In genomic region chr11:64719406-64719805, GRCh38 we compare ENCODE assay signal across 20 cellular contexts. TPM values are rescaled to one million over a fixed set of nuclear protein-coding genes. Genes with fewer than 3 reads are reported as not detected.
DNase-seq lines count a peak whose midpoint lies in the region; ATAC-seq and TF ChIP-seq lines count a peak whose summit lies in the region.
"Had no signal": no experiment of that assay in that cellular context is flagged by ENCODE, and none has a peak within 500 bp of the region (broad histone marks: within the 10 kb centered on the region; RNA-seq: fewer than 3 reads in every experiment).

No MANE protein-coding gene starts in this region.

- H3K36me3 Mint-ChIP-seq in brain, result no peaks in the 10 kb centered on the region
- H3K36me3 Mint-ChIP-seq: CD8-positive, alpha-beta T cell had no signal

- H3K27me3 Mint-ChIP-seq in brain, result peaks cover 12% of the 10 kb centered on the region

- no peak overlapping the region for H3K27ac ChIP-seq in spleen
- H3K27ac ChIP-seq: A549; BLaER1 treated with 17β-estradiol and CSF1 and Interleukin-3, amounts not matched to agents 10 nM and 100 nM; GM23248 had no signal

- no peak for ATAC-seq in SK-N-SH treated with all-trans-retinoic acid at 6 μM for 48 hours
- ATAC-seq in GM18519 (IDR thresholded peaks at IDR 0.05; ENCODE audit: low FRiP score, unreplicated experiment), result no peak
- ATAC-seq: A549; CD8-positive, alpha-beta T cell; K562 had no signal

- H3K4me3 ChIP-seq in spleen, result no peak overlapping the region
- H3K4me3 ChIP-seq in BE2C (ENCODE audit: low read depth, low read length), result no peak overlapping the region
- H3K4me3 ChIP-seq: A549; BLaER1 treated with 17β-estradiol and CSF1 and Interleukin-3, amounts not matched to agents 10 nM and 100 nM; GM23248; K562 had no signal

- H3K27me3 ChIP-seq in spleen (replicated peaks in 1 of 7) (peaks cover 0 to 88% (median 55%) of the 10 kb centered on the region in 7 donors), BE2C (no peaks in the 10 kb centered on the region)

- H3K27ac Mint-ChIP-seq in brain, result peak overlapping the region in 2 of 5 experiments; percentile 72 to 99
- H3K27ac Mint-ChIP-seq: CD8-positive, alpha-beta T cell had no signal

- peak overlapping the region in 3 of 5 experiments; percentile 30 to 97 (median 94) for H3K4me3 Mint-ChIP-seq in brain
- H3K4me3 Mint-ChIP-seq: CD8-positive, alpha-beta T cell had no signal

- no peaks in the 10 kb centered on the region for H3K36me3 ChIP-seq in spleen
- H3K36me3 ChIP-seq in BE2C, result no peaks in the 10 kb centered on the region
- H3K36me3 ChIP-seq: BLaER1 treated with 17β-estradiol and CSF1 and Interleukin-3, amounts not matched to agents 10 nM and 100 nM had no signal

- peaks cover 0 to 2% (median 0%) of the 10 kb centered on the region in 5 experiments for H3K9me3 Mint-ChIP-seq in brain
- H3K9me3 Mint-ChIP-seq: CD8-positive, alpha-beta T cell had no signal

- intact Hi-C loops in spleen (cut with DNase I; ENCODE audit: low total_unique reads), result no loop called here

- TF ChIP-seq CTCF in brain (conservative IDR thresholded peaks at IDR 0.05) (no peak), spleen (IDR thresholded peaks at IDR 0.05 in 8 of 11, conservative IDR thresholded peaks at IDR 0.05 in 3 of 11) (no peak), BE2C (IDR thresholded peaks at IDR 0.05; ENCODE audit: low read depth, low read length) (no peak)

- no peak for TF ChIP-seq POLR2A in spleen (IDR thresholded peaks at IDR 0.05)

- H3K4me1 Mint-ChIP-seq in brain, result peaks cover 90% of the 10 kb centered on the region

- 88 to 92% (median 89%) methylated on average over 10 of the region's 10 CpGs for WGBS in spleen, 5 donors

- peak; percentile 46 for DNase-seq in islet precursor cell
- peak; percentile 64 for DNase-seq in spleen
- no peak for DNase-seq in BE2C
- DNase-seq: Calu3; CD8-positive, alpha-beta T cell; DMS 273 treated with DMSO at 0.1 percent for 48 hours; DMS53; DND-41; EL; GM23248; HCEC 1CT; IMR-90 had no signal

- H3K9me3 ChIP-seq in spleen, result no peaks in the 10 kb centered on the region
- H3K9me3 ChIP-seq in BE2C, result no peaks in the 10 kb centered on the region
- H3K9me3 ChIP-seq: A549; BLaER1 treated with 17β-estradiol and CSF1 and Interleukin-3, amounts not matched to agents 10 nM and 100 nM had no signal

- H3K4me1 ChIP-seq in spleen, result peaks cover 6 to 23% (median 15%) of the 10 kb centered on the region in 6 donors
- no peaks in the 10 kb centered on the region for H3K4me1 ChIP-seq in BE2C

TF ChIP-seq in SK-N-SH treated with all-trans-retinoic acid at 6 μM for 48 hours, 23 proteins besides CTCF, POLR2A, EP300 and RAD21 (continues in another document):
- no peak for TF ChIP-seq TSHZ2 (CRISPR knock-in tag; IDR thresholded peaks at IDR 0.05)
- TF ChIP-seq ZNF565 (CRISPR knock-in tag; conservative IDR thresholded peaks at IDR 0.05; ENCODE audit: low read depth), result no peak
- TF ChIP-seq CSDC2 (CRISPR knock-in tag; IDR thresholded peaks at IDR 0.05), result no peak
- no peak for TF ChIP-seq BACH2 (CRISPR knock-in tag; IDR thresholded peaks at IDR 0.05; ENCODE audit: borderline replicate concordance)
- no peak for TF ChIP-seq ZC3H10 (CRISPR knock-in tag; IDR thresholded peaks at IDR 0.05)
- TF ChIP-seq RARB (CRISPR knock-in tag; IDR thresholded peaks at IDR 0.05), result no peak
- TF ChIP-seq ZFP30 (CRISPR knock-in tag; IDR thresholded peaks at IDR 0.05), result no peak
- TF ChIP-seq ZFP3 (CRISPR knock-in tag; IDR thresholded peaks at IDR 0.05), result no peak
- no peak for TF ChIP-seq TCF4 (CRISPR knock-in tag; IDR thresholded peaks at IDR 0.05; ENCODE audit: borderline replicate concordance)
- TF ChIP-seq GLIS3 (CRISPR knock-in tag; IDR thresholded peaks at IDR 0.05), result no peak
- TF ChIP-seq PPARA (CRISPR knock-in tag; IDR thresholded peaks at IDR 0.05; ENCODE audit: borderline replicate concordance), result no peak
- no peak for TF ChIP-seq PATZ1 (CRISPR knock-in tag; IDR thresholded peaks at IDR 0.05; ENCODE audit: borderline replicate concordance)
- no peak for TF ChIP-seq ZNF8 (CRISPR knock-in tag; IDR thresholded peaks at IDR 0.05)
- TF ChIP-seq CREB5 (CRISPR knock-in tag; IDR thresholded peaks at IDR 0.05; ENCODE audit: low read depth), result no peak
- no peak for TF ChIP-seq SNAI2 (CRISPR knock-in tag; IDR thresholded peaks at IDR 0.05)
- TF ChIP-seq CSRNP3 (CRISPR knock-in tag; IDR thresholded peaks at IDR 0.05), result no peak
- TF ChIP-seq ISL1 (CRISPR knock-in tag; IDR thresholded peaks at IDR 0.05), result no peak

RNA-seq across cellular contexts. Expression of gene NRXN2, which starts 3.6 kb away (rescaled TPM):
- polyA plus RNA-seq in brain (ENCODE audit: insufficient read depth, low read depth, low replicate concordance) (117 TPM), spleen (1 to 10 TPM in 1 of 3 donors, under 1 TPM in 2; 0.59 to 1.4 (median 0.61) TPM)
- total RNA-seq in spleen, result 10 to 100 TPM in 1 of 7 donors, 1 to 10 TPM in 6; 2.2 to 12.9 (median 3.3) TPM
- polyA plus RNA-seq in BE2C (2012; ENCODE audit: insufficient read depth, insufficient read length, low read depth), result 40.8 TPM
- total RNA-seq: Calu3 had no signal
- polyA plus RNA-seq: AG04450 had no signal

RNA-seq across cellular contexts. Expression of gene RASGRP2, which starts 24.5 kb away (rescaled TPM):
- 5.9 TPM for polyA plus RNA-seq in brain (ENCODE audit: insufficient read depth, low read depth, low replicate concordance)
- total RNA-seq in spleen, result 100 to 1,000 TPM; 148 to 242 (median 206) TPM
- polyA plus RNA-seq in spleen, result 100 to 1,000 TPM; 216 to 283 (median 252) TPM
- 5.8 TPM for polyA plus RNA-seq in BE2C (2012; ENCODE audit: insufficient read depth, insufficient read length, low read depth)
- total RNA-seq: Calu3, GM23248, H4, IMR-90 had no signal

RNA-seq across cellular contexts. Expression of gene PYGM, which starts 40.4 kb away (rescaled TPM):
- 13.4 TPM for polyA plus RNA-seq in brain (ENCODE audit: insufficient read depth, low read depth, low replicate concordance)
- total RNA-seq in spleen, result 1 to 10 TPM; 2.7 to 7.2 (median 5.1) TPM
- polyA plus RNA-seq in spleen, result 1 to 10 TPM; 1.7 to 2.4 (median 2.1) TPM
- polyA plus RNA-seq in BE2C (2012; ENCODE audit: insufficient read depth, insufficient read length, low read depth), result 3.9 TPM
- total RNA-seq: GM23248 had no signal
- polyA plus RNA-seq: GM23248 had no signal

RNA-seq across cellular contexts. Expression of gene SF1, which starts 58.9 kb away (rescaled TPM):
- polyA plus RNA-seq in brain (ENCODE audit: insufficient read depth, low read depth, low replicate concordance) (233 TPM), spleen (100 to 1,000 TPM in 2 of 3 donors, 10 to 100 TPM in 1; 54.2 to 140 (median 121) TPM)
- 100 to 1,000 TPM; 359 to 585 (median 458) TPM for total RNA-seq in spleen
- 276 TPM for polyA plus RNA-seq in BE2C (2012; ENCODE audit: insufficient read depth, insufficient read length, low read depth)

Comparison
In these comparisons a context has a peak if more than half of its experiments do, and no peak if none do; other contexts are left out.
1. RNA of gene NRXN2, which starts 3.6 kb away (polyA plus RNA-seq): 117 TPM in brain (single experiment); 0.59 to 1.4 TPM in spleen; every median in the first group is over 10 times any median in the second.
2. RNA of gene RASGRP2, which starts 24.5 kb away (polyA plus RNA-seq): 216 to 283 TPM in spleen; 5.9 TPM in brain (single experiment); every median in the first group is over 10 times any median in the second.